Comparison of ENCODE assay signal across 9 cellular contexts in genomic region chr1:193569696-193570269, GRCh38.
A peak's percentile ranks its signal among the peaks of the same experiment; 100 is the strongest.
DNase-seq lines count a peak whose midpoint lies in the region; ATAC-seq and TF ChIP-seq lines count a peak whose summit lies in the region.
"Had no signal": no experiment of that assay in that cellular context is flagged by ENCODE, and none has a peak within 500 bp of the region (broad histone marks: within the 10 kb centered on the region; RNA-seq: fewer than 3 reads in every experiment).

No MANE protein-coding gene starts in this region.

- H3K27ac Mint-ChIP-seq in activated naive CD4-positive, alpha-beta T cell treated with anti-CD3 and anti-CD28 coated beads for 36 hours, result peak overlapping the region; percentile 22
- H3K27ac Mint-ChIP-seq in effector memory CD8-positive, alpha-beta T cell, result peak overlapping the region; percentile 87 to 91
- no peak overlapping the region for H3K27ac Mint-ChIP-seq in GM23338

- TF ChIP-seq CTCF in KMS-11 (conservative IDR thresholded peaks at IDR 0.05; ENCODE audit: low read depth, low read length) (no peak), GM23338 (conservative IDR thresholded peaks at IDR 0.05; ENCODE audit: low read depth in 2 of 2) (no peak)

- CTCF ChIA-PET in activated naive CD4-positive, alpha-beta T cell treated with anti-CD3 and anti-CD28 coated beads for 36 hours (lab: Charles Lee), result no interaction called here

- H3K4me2 ChIP-seq in KMS-11 (peak overlapping the region; percentile 37), GM23338 (no peak overlapping the region)

- H2AFZ ChIP-seq in KMS-11 (ENCODE audit: low read depth), result no peak overlapping the region
- no peak overlapping the region for H2AFZ ChIP-seq in GM23338

- no peaks in the 10 kb centered on the region for H3K27me3 ChIP-seq in KMS-11 (ENCODE audit: insufficient read depth, low read depth)
- H3K27me3 ChIP-seq in H7 (ENCODE audit: control insufficient read depth, insufficient read depth, low read length), result no peaks in the 10 kb centered on the region
- H3K27me3 ChIP-seq in GM23338 (ENCODE audit: insufficient read depth), result no peaks in the 10 kb centered on the region

- peak; percentile 96 for ATAC-seq in effector memory CD8-positive, alpha-beta T cell (replicated peaks)
- ATAC-seq in stimulated activated naive CD8-positive, alpha-beta T cell treated with anti-CD3 and anti-CD28 coated beads, Interleukin-15, Interleukin-2, amounts not matched to agents 100 U/mL and 50 U/mL, for 24 hours, result peak; percentile 95
- ATAC-seq in GM23338 (no peak), HG03571 (IDR thresholded peaks at IDR 0.05; ENCODE audit: unreplicated experiment) (no peak)

- peaks cover 12% of the 10 kb centered on the region for H3K9me3 Mint-ChIP-seq in activated naive CD4-positive, alpha-beta T cell treated with anti-CD3 and anti-CD28 coated beads for 36 hours
- peaks cover 2 to 14% of the 10 kb centered on the region in 2 donors for H3K9me3 Mint-ChIP-seq in effector memory CD8-positive, alpha-beta T cell
- H3K9me3 Mint-ChIP-seq in GM23338, result peaks cover 4% of the 10 kb centered on the region; the same call in 1 of the 3 replicates

- H3K4me1 ChIP-seq in KMS-11 (ENCODE audit: low read depth, poor library complexity, severe bottlenecking) (peaks cover 34% of the 10 kb centered on the region), GM23338 (ENCODE audit: insufficient read depth) (peaks cover 1% of the 10 kb centered on the region)

- no peak overlapping the region for H3K4me3 Mint-ChIP-seq in activated naive CD4-positive, alpha-beta T cell treated with anti-CD3 and anti-CD28 coated beads for 36 hours
- peak overlapping the region; percentile 17 to 59 for H3K4me3 Mint-ChIP-seq in effector memory CD8-positive, alpha-beta T cell
- H3K4me3 Mint-ChIP-seq in GM23338, result no peak overlapping the region

- no peaks in the 10 kb centered on the region for H3K27me3 Mint-ChIP-seq in activated naive CD4-positive, alpha-beta T cell treated with anti-CD3 and anti-CD28 coated beads for 36 hours (ENCODE audit: low read depth)
- H3K27me3 Mint-ChIP-seq in effector memory CD8-positive, alpha-beta T cell, result no peaks in the 10 kb centered on the region
- H3K27me3 Mint-ChIP-seq in GM23338 (ENCODE audit: insufficient read depth, low read depth, poor library complexity), result no peaks in the 10 kb centered on the region

- H3K36me3 Mint-ChIP-seq in activated naive CD4-positive, alpha-beta T cell treated with anti-CD3 and anti-CD28 coated beads for 36 hours (ENCODE audit: low read depth), result peaks cover 3% of the 10 kb centered on the region
- peaks cover 9% of the 10 kb centered on the region for H3K36me3 Mint-ChIP-seq in effector memory CD8-positive, alpha-beta T cell (ENCODE audit: insufficient read depth)
- 0 out of 3 replicates have a peak, but pooled peaks cover 4% of the 10 kb centered on the region for H3K36me3 Mint-ChIP-seq in GM23338 (ENCODE audit: low read depth)

- H3F3A ChIP-seq in GM23338 (replicated peaks; ENCODE audit: low read depth), result no peaks in the 10 kb centered on the region

- H3K9ac ChIP-seq in KMS-11, result 0 out of 2 replicates have a peak overlapping the region, but pooled peaks have one; percentile 3

- DNase-seq in activated naive CD4-positive, alpha-beta T cell treated with anti-CD3 and anti-CD28 coated beads for 36 hours, result peak; percentile 11
- DNase-seq in activated naive CD4-positive, alpha-beta T cell treated with Interleukin-2 at 50 U/mL for 16 hours, result no peak
- no peak for DNase-seq in effector memory CD8-positive, alpha-beta T cell
- DNase-seq in stimulated activated naive CD8-positive, alpha-beta T cell treated with anti-CD3 and anti-CD28 coated beads, Interleukin-15, Interleukin-2, amounts not matched to agents 100 U/mL and 50 U/mL, for 24 hours, result no peak
- DNase-seq in H7, result no peak
- DNase-seq in GM23338 (ENCODE audit: low spot score), result no peak
- DNase-seq: activated gamma-delta T cell treated with Interleukin-2 at 50 U/mL for 16 hours had no signal

- H4K20me1 ChIP-seq in KMS-11 (ENCODE audit: insufficient read depth), result no peaks in the 10 kb centered on the region
- no peaks in the 10 kb centered on the region for H4K20me1 ChIP-seq in GM23338 (replicated peaks; ENCODE audit: insufficient read depth)

- H3K27ac ChIP-seq in KMS-11 (peak overlapping the region; percentile 49), GM23338 (ENCODE audit: low read depth) (no peak overlapping the region)

- peaks cover 3% of the 10 kb centered on the region; the same call in 1 of the 2 replicates for H3K9me2 ChIP-seq in GM23338 (ENCODE audit: insufficient read depth)

- intact Hi-C loops in activated naive CD4-positive, alpha-beta T cell treated with anti-CD3 and anti-CD28 coated beads for 36 hours (cut with micrococcal nuclease), result loop anchor here (1.0 kb wide), 2 partner anchors 32 to 720 kb away; no protein-coding TSS in a partner anchor

- H3K36me3 ChIP-seq in KMS-11 (ENCODE audit: insufficient read depth), result no peaks in the 10 kb centered on the region
- H3K36me3 ChIP-seq in H7 (replicated peaks; ENCODE audit: control insufficient read depth, insufficient read depth, low read length), result no peaks in the 10 kb centered on the region
- no peaks in the 10 kb centered on the region for H3K36me3 ChIP-seq in GM23338 (ENCODE audit: insufficient read depth)

- H3K4me1 Mint-ChIP-seq in activated naive CD4-positive, alpha-beta T cell treated with anti-CD3 and anti-CD28 coated beads for 36 hours (ENCODE audit: low read depth), result peaks cover 26% of the 10 kb centered on the region
- H3K4me1 Mint-ChIP-seq in effector memory CD8-positive, alpha-beta T cell (ENCODE audit: low read depth in 2 of 2), result peaks cover 21 to 26% of the 10 kb centered on the region in 2 donors
- no peaks in the 10 kb centered on the region for H3K4me1 Mint-ChIP-seq in GM23338

- H3K79me2 ChIP-seq in KMS-11 (ENCODE audit: insufficient read depth, low read depth), result no peaks in the 10 kb centered on the region
- no peaks in the 10 kb centered on the region for H3K79me2 ChIP-seq in GM23338 (replicated peaks; ENCODE audit: insufficient read depth)

- H3K4me3 ChIP-seq in KMS-11 (IDR thresholded peaks at IDR 0.05; ENCODE audit: insufficient read depth, low read depth, low read length), result no peak overlapping the region
- no peak overlapping the region for H3K4me3 ChIP-seq in H7 (ENCODE audit: insufficient read depth, low read depth, low read length)
- no peak overlapping the region for H3K4me3 ChIP-seq in GM23338

TF ChIP-seq in GM23338, 12 proteins besides CTCF, POLR2A, EP300 and RAD21 (continues in another document):
- no peak for TF ChIP-seq ZNF114 (CRISPR knock-in tag; IDR thresholded peaks at IDR 0.05)
- no peak for TF ChIP-seq EZH2 (IDR thresholded peaks at IDR 0.05; ENCODE audit: low read depth, unreplicated experiment)
- TF ChIP-seq ETS1 (IDR thresholded peaks at IDR 0.05), result no peak
- no peak for TF ChIP-seq NANOG (IDR thresholded peaks at IDR 0.05; ENCODE audit: borderline replicate concordance)
- TF ChIP-seq STAT1 (IDR thresholded peaks at IDR 0.05; ENCODE audit: unreplicated experiment), result no peak
- no peak for TF ChIP-seq POLR2AphosphoS5 (IDR thresholded peaks at IDR 0.05; ENCODE audit: low read depth)

Comparison
In these comparisons a context has a peak if more than half of its experiments do, and no peak if none do; other contexts are left out.
1. H3K4me3 Mint-ChIP-seq: peak in effector memory CD8-positive, alpha-beta T cell (2 of 2); none in activated naive CD4-positive, alpha-beta T cell treated with anti-CD3 and anti-CD28 coated beads for 36 hours (single experiment) and GM23338 (single experiment).
2. ATAC-seq: peak in effector memory CD8-positive, alpha-beta T cell (single experiment) and stimulated activated naive CD8-positive, alpha-beta T cell treated with anti-CD3 and anti-CD28 coated beads, Interleukin-15, Interleukin-2, amounts not matched to agents 100 U/mL and 50 U/mL, for 24 hours (single experiment); none in GM23338 (single experiment) and HG03571 (single experiment).